ENCODE assay signal across 35 cellular contexts in the genomic region with DNA sequence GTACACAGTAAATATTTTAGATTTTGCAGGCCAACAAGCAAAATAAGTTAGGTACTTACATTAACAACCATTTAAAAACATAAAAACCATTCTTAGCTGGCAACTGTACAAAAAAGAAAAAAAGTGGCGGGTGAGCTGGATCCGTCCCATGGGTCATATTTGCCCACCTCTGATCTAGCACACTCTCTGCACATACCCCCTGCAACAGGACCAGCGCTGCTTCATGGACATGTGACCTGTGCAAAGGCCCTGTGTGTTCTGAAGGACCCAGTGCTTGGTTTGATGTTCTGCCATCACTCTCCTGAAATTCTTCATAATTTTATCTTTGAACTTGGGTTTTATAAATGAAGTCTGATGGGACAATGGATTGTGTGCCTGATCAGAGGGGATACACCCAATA.
"Had no signal": no experiment of that assay in that cellular context is flagged by ENCODE, and none has a peak within 500 bp of the region (broad histone marks: within the 10 kb centered on the region; RNA-seq: fewer than 3 reads in every experiment).

No MANE protein-coding gene starts in this region.

- H3K4me1 ChIP-seq: adrenal gland, body of pancreas, breast epithelium had no signal

- H3K4me3 Mint-ChIP-seq: activated B cell treated with CpG ODN at 0.5 μM for 24 hours; activated CD4-positive, alpha-beta memory T cell treated with anti-CD3 and anti-CD28 coated beads for 36 hours; activated CD4-positive, alpha-beta T cell treated with anti-CD3 and anti-CD28 coated beads, Interleukin-2, amount 10 ng/mL, durations not matched to agents 24 days and 14 days; activated CD8-positive, alpha-beta T cell treated with anti-CD3 and anti-CD28 coated beads for 36 hours; activated naive CD4-positive, alpha-beta T cell treated with anti-CD3 and anti-CD28 coated beads for 36 hours; activated naive CD8-positive, alpha-beta T cell treated with anti-CD3 and anti-CD28 coated beads for 36 hours; activated T-cell treated with anti-CD3 and anti-CD28 coated beads, Interleukin-2, amount 50 U/mL, for 4 hours; activated T-cell treated with anti-CD3 and anti-CD28 coated beads, Interleukin-2, amount 50 U/mL, for 72 hours; activated T-helper 1 cell treated with anti-CD3 and anti-CD28 coated beads, Interleukin-12 subunit alpha, Interleukin-12 subunit beta, Interleukin-2, Interleukin-4 antibody, amounts not matched to agents 30 ng/mL and 10 ng/mL and 1 ng/mL, durations not matched to agents 14 hours and 24 hours and 36 hours; activated T-helper 17 cell treated with anti-CD3 and anti-CD28 coated beads, Interleukin-2, amount 50 U/mL, for 72 hours; T-helper 1 cell treated with Interleukin-12 subunit alpha and Interleukin-12 subunit beta and Interleukin-4 antibody, amounts not matched to agents 30 μg/mL and 1 μg/mL, for 36 hours; T-helper 2 cell treated with Interferon-gamma antibody and Interleukin-4, amounts not matched to agents 5 μg/mL and 100 μg/mL, for 36 hours had no signal

- ATAC-seq: activated CD8-positive, alpha-beta T cell treated with anti-CD3 and anti-CD28 coated beads for 36 hours; activated naive CD4-positive, alpha-beta T cell treated with anti-CD3 and anti-CD28 coated beads, Interleukin-2, amount 50 U/mL, for 72 hours; activated T-cell treated with anti-CD3 and anti-CD28 coated beads, Interleukin-2, amount 50 U/mL, for 4 hours; activated T-cell treated with anti-CD3 and anti-CD28 coated beads, Interleukin-2, amount 50 U/mL, for 72 hours; activated T-helper 17 cell treated with anti-CD3 and anti-CD28 coated beads, Interleukin-2, amount 50 U/mL, for 72 hours; body of pancreas had no signal

- H3K36me3 ChIP-seq: adrenal gland, brain microvascular endothelial cell, breast epithelium had no signal

- H3K9me3 Mint-ChIP-seq: activated B cell treated with CpG ODN at 0.5 μM for 24 hours; activated CD4-positive, alpha-beta memory T cell treated with anti-CD3 and anti-CD28 coated beads for 36 hours; activated CD4-positive, alpha-beta T cell treated with anti-CD3 and anti-CD28 coated beads, Interleukin-2, amount 10 ng/mL, durations not matched to agents 24 days and 14 days; activated CD8-positive, alpha-beta T cell treated with anti-CD3 and anti-CD28 coated beads for 36 hours; activated naive CD4-positive, alpha-beta T cell treated with anti-CD3 and anti-CD28 coated beads for 36 hours; activated naive CD8-positive, alpha-beta T cell treated with anti-CD3 and anti-CD28 coated beads for 36 hours; activated T-cell treated with anti-CD3 and anti-CD28 coated beads, Interleukin-2, amount 50 U/mL, for 4 hours; activated T-helper 1 cell treated with anti-CD3 and anti-CD28 coated beads, Interleukin-12 subunit alpha, Interleukin-12 subunit beta, Interleukin-2, Interleukin-4 antibody, amounts not matched to agents 30 ng/mL and 10 ng/mL and 1 ng/mL, durations not matched to agents 14 hours and 24 hours and 36 hours; T-helper 1 cell treated with Interleukin-12 subunit alpha and Interleukin-12 subunit beta and Interleukin-4 antibody, amounts not matched to agents 30 μg/mL and 1 μg/mL, for 36 hours; T-helper 2 cell treated with Interferon-gamma antibody and Interleukin-4, amounts not matched to agents 5 μg/mL and 100 μg/mL, for 36 hours had no signal

- H3K36me3 Mint-ChIP-seq: activated CD4-positive, alpha-beta memory T cell treated with anti-CD3 and anti-CD28 coated beads for 36 hours; activated naive CD4-positive, alpha-beta T cell treated with anti-CD3 and anti-CD28 coated beads, Interleukin-2, amount 50 U/mL, for 72 hours; activated naive CD8-positive, alpha-beta T cell treated with anti-CD3 and anti-CD28 coated beads for 36 hours had no signal

- H3K9me3 ChIP-seq: adrenal gland, body of pancreas, breast epithelium had no signal

- H3K4me1 Mint-ChIP-seq: activated CD4-positive, alpha-beta T cell treated with anti-CD3 and anti-CD28 coated beads, Interleukin-2, amount 10 ng/mL, durations not matched to agents 24 days and 14 days; activated naive CD8-positive, alpha-beta T cell treated with anti-CD3 and anti-CD28 coated beads for 36 hours; activated T-helper 17 cell treated with anti-CD3 and anti-CD28 coated beads, Interleukin-2, amount 50 U/mL, for 72 hours had no signal

- DNase-seq: activated B cell treated with CpG ODN at 0.5 μM for 24 hours; activated CD4-positive, alpha-beta memory T cell treated with anti-CD3 and anti-CD28 coated beads for 36 hours; activated CD4-positive, alpha-beta T cell treated with anti-CD3 and anti-CD28 coated beads for 4 hours; activated CD4-positive, alpha-beta T cell treated with anti-CD3 and anti-CD28 coated beads, Interleukin-2, amount 10 ng/mL, durations not matched to agents 24 days and 14 days; activated CD4-positive, alpha-beta T cell treated with anti-CD3 and anti-CD28 coated beads, Interleukin-2, amount 50 U/mL, for 1 hour; activated CD4-positive, alpha-beta T cell treated with anti-CD3 and anti-CD28 coated beads, Interleukin-2, amount 50 U/mL, for 4 hours; activated CD4-positive, CD25-positive, alpha-beta regulatory T cell treated with anti-CD3 and anti-CD28 coated beads, Interleukin-2, amount 50 U/mL, for 72 hours; activated CD8-positive, alpha-beta memory T cell treated with anti-CD3 and anti-CD28 coated beads, Interleukin-2, amount 50 U/mL, for 4 hours; activated CD8-positive, alpha-beta T cell treated with anti-CD3 and anti-CD28 coated beads for 36 hours; activated effector memory CD4-positive, alpha-beta T cell treated with anti-CD3 and anti-CD28 coated beads, Interleukin-2, amount 50 U/mL, for 16 hours; activated gamma-delta T cell treated with Interleukin-2 at 50 U/mL for 16 hours; activated naive CD4-positive, alpha-beta T cell; activated naive CD4-positive, alpha-beta T cell treated with anti-CD3 and anti-CD28 coated beads for 36 hours; activated naive CD4-positive, alpha-beta T cell treated with anti-CD3 and anti-CD28 coated beads, Interleukin-2, amount 50 U/mL, for 16 hours; activated naive CD8-positive, alpha-beta T cell treated with anti-CD3 and anti-CD28 coated beads for 36 hours; activated T-cell treated with anti-CD3 and anti-CD28 coated beads for 4 hours; activated T-cell treated with anti-CD3 and anti-CD28 coated beads, Interleukin-2, amount 50 U/mL, for 1 hour; activated T-cell treated with anti-CD3 and anti-CD28 coated beads, Interleukin-2, amount 50 U/mL, for 4 hours; activated T-cell treated with anti-CD3 and anti-CD28 coated beads, Interleukin-2, amount 50 U/mL, for 72 hours; adrenal gland; amniotic stem cell; aorta; body of pancreas; brain microvascular endothelial cell; central memory CD4-positive, alpha-beta T cell; T-helper 1 cell; T-helper 2 cell; T-helper 9 cell had no signal

- H3K27ac Mint-ChIP-seq: activated B cell treated with CpG ODN at 0.5 μM for 24 hours; activated CD4-positive, alpha-beta memory T cell treated with anti-CD3 and anti-CD28 coated beads for 36 hours; activated CD4-positive, alpha-beta T cell treated with anti-CD3 and anti-CD28 coated beads, Interleukin-2, amount 10 ng/mL, durations not matched to agents 24 days and 14 days; activated CD8-positive, alpha-beta T cell treated with anti-CD3 and anti-CD28 coated beads for 36 hours; activated naive CD4-positive, alpha-beta T cell treated with anti-CD3 and anti-CD28 coated beads for 36 hours; activated naive CD4-positive, alpha-beta T cell treated with anti-CD3 and anti-CD28 coated beads, Interleukin-2, amount 50 U/mL, for 72 hours; activated naive CD8-positive, alpha-beta T cell treated with anti-CD3 and anti-CD28 coated beads for 36 hours; activated T-cell treated with anti-CD3 and anti-CD28 coated beads, Interleukin-2, amount 50 U/mL, for 72 hours; activated T-helper 1 cell treated with anti-CD3 and anti-CD28 coated beads, Interleukin-12 subunit alpha, Interleukin-12 subunit beta, Interleukin-2, Interleukin-4 antibody, amounts not matched to agents 30 ng/mL and 10 ng/mL and 1 ng/mL, durations not matched to agents 14 hours and 24 hours and 36 hours; activated T-helper 17 cell treated with anti-CD3 and anti-CD28 coated beads, Interleukin-2, amount 50 U/mL, for 72 hours; T-helper 1 cell treated with Interleukin-12 subunit alpha and Interleukin-12 subunit beta and Interleukin-4 antibody, amounts not matched to agents 30 μg/mL and 1 μg/mL, for 36 hours; T-helper 2 cell treated with Interferon-gamma antibody and Interleukin-4, amounts not matched to agents 5 μg/mL and 100 μg/mL, for 36 hours had no signal

- H3K27me3 ChIP-seq: adrenal gland, body of pancreas, brain microvascular endothelial cell, breast epithelium had no signal

- H3K27me3 Mint-ChIP-seq: activated B cell treated with CpG ODN at 0.5 μM for 24 hours; activated CD8-positive, alpha-beta T cell treated with anti-CD3 and anti-CD28 coated beads for 36 hours had no signal

- H3K4me3 ChIP-seq: adrenal gland, body of pancreas, breast epithelium had no signal

- H3K27ac ChIP-seq: adrenal gland, body of pancreas, brain microvascular endothelial cell, breast epithelium, VCaP had no signal
